22 cellular contexts compared by ENCODE assay signal in the genomic region with DNA sequence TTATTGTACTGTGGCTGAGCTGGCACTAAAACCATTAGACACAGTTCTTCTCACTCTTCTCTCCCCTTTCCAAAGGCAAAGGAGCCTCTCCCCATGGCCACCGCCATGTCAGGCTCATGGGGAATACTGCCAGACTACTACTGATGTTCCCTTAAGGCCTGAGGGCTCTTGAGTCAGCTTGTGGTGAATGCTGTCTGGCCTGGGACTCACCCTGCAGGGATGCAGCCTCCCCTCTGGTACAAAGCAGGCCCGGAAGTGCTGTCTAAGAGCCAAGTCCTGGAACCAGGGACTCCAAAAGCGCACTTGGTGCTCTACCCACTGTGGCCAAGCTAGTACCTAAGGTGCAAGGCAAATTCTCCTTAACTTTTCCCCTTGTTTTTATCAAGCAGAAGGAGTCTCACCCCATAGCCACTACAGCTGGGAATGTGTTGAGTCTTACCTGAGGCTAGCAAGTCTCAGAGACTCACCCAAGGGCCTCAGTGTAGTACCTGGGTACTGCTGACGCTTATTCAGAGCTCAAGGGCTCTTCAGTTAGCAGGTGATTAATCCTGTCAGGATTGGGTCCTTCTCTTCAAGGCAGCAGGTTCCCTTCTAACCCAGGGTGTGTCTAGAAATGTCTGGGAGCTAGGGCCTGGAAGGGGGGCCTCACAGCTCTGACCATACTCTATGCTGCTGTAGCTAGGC. TPM values are rescaled to one million over a fixed set of nuclear protein-coding genes. Genes with fewer than 3 reads are reported as not detected.
DNase-seq lines count a peak whose midpoint lies in the region; ATAC-seq and TF ChIP-seq lines count a peak whose summit lies in the region.
"Had no signal": no experiment of that assay in that cellular context is flagged by ENCODE, and none has a peak within 500 bp of the region (broad histone marks: within the 10 kb centered on the region; RNA-seq: fewer than 3 reads in every experiment).

No MANE protein-coding gene starts in this region.

- peaks cover 0 to 1% of the 10 kb centered on the region in 2 donors for H3K4me1 ChIP-seq in lung (ENCODE audit: control insufficient read depth in 2 of 2, insufficient read depth in 2 of 2, low read length in 2 of 2)
- H3K4me1 ChIP-seq: adrenal gland, esophagus muscularis mucosa, suprapubic skin had no signal

- H3K4me3 ChIP-seq in MG63: no peak overlapping the region
- H3K4me3 ChIP-seq in lung: no peak overlapping the region
- H3K4me3 ChIP-seq: adrenal gland, esophagus muscularis mucosa, suprapubic skin had no signal

- H3K9me3 Mint-ChIP-seq in WTC11: peaks cover 4% of the 10 kb centered on the region; the same call in 1 of the 2 replicates

- CTCF ChIA-PET in WTC11 (lab: Charles Lee): interaction anchor here (1.5 kb wide), 1 partner anchor 53 kb away, joined by 4 read pairs; no protein-coding TSS in a partner anchor

- peak; percentile 48 for DNase-seq in Daoy (ENCODE audit: low read depth)
- DNase-seq in MG63: peak; percentile 28
- no peak for DNase-seq in WTC11 (ENCODE audit: low spot score)
- DNase-seq in lung (ENCODE audit: low spot score): peak; percentile 39
- no peak for DNase-seq in COLO668 (lab: John Stamatoyannopoulos, UW; ENCODE audit: unreplicated experiment)
- DNase-seq in NCI-H1694 (lab: John Stamatoyannopoulos, UW): no peak
- no peak for DNase-seq in activated naive CD4-positive, alpha-beta T cell treated with anti-CD3 and anti-CD28 coated beads, Interleukin-2, amount 50 U/mL, for 16 hours
- DNase-seq: activated CD4-positive, alpha-beta T cell treated with anti-CD3 and anti-CD28 coated beads for 4 hours; activated effector memory CD4-positive, alpha-beta T cell treated with Interleukin-2 at 50 U/mL for 16 hours; adrenal gland; caudate nucleus; CD4-positive, alpha-beta memory T cell; H9; left colon; NCI-H1092 treated with DMSO at 0.1 percent for 48 hours; NCI-H2171; stimulated activated CD8-positive, alpha-beta memory T cell treated with anti-CD3 and anti-CD28 coated beads, Interleukin-4, amount 100 ng/mL, for 48 hours had no signal

- H3K36me3 Mint-ChIP-seq in WTC11: peaks cover 3% of the 10 kb centered on the region; the same call in 1 of the 2 replicates
- H3K36me3 Mint-ChIP-seq: CD4-positive, alpha-beta memory T cell had no signal

- no peak overlapping the region for H3K4me3 Mint-ChIP-seq in WTC11
- H3K4me3 Mint-ChIP-seq: CD4-positive, alpha-beta memory T cell; H9 had no signal

- ATAC-seq in WTC11: peak; percentile 20; the same call in 1 of the 2 replicates
- peak; percentile 78 for ATAC-seq in lung (ENCODE audit: insufficient read depth, low FRiP score)
- ATAC-seq in GM18858 (IDR thresholded peaks at IDR 0.05; ENCODE audit: unreplicated experiment): no peak
- ATAC-seq: left colon, SK-N-SH treated with all-trans-retinoic acid at 6 μM for 48 hours had no signal

- no peaks in the 10 kb centered on the region for H3K36me3 ChIP-seq in MG63
- no peaks in the 10 kb centered on the region for H3K36me3 ChIP-seq in lung (ENCODE audit: control insufficient read depth in 2 of 2, insufficient read depth in 2 of 2, low read length in 2 of 2)
- H3K36me3 ChIP-seq: adrenal gland, esophagus muscularis mucosa, suprapubic skin had no signal

- no peak for TF ChIP-seq CTCF in WTC11 (IDR thresholded peaks at IDR 0.05)
- no peak for TF ChIP-seq CTCF in lung (IDR thresholded peaks at IDR 0.05; ENCODE audit: control extremely low read depth, extremely low read depth)

- peak overlapping the region in 1 of 2 donors; percentile 63 for H3K27ac ChIP-seq in lung (ENCODE audit: low read depth in 1 of 2, low read length in 1 of 2)
- H3K27ac ChIP-seq: adrenal gland, esophagus muscularis mucosa, KMS-11, suprapubic skin had no signal

- WGBS in lung, 2 donors: 80 to 89% methylated on average over 4 of the region's 4 CpGs

- POLR2A ChIA-PET in WTC11 (lab: Charles Lee): no interaction called here

- H3K27me3 Mint-ChIP-seq in WTC11 (ENCODE audit: low read depth): no peaks in the 10 kb centered on the region; the same call in 1 of the 2 replicates
- H3K27me3 Mint-ChIP-seq: CD4-positive, alpha-beta memory T cell had no signal

- H3K9me3 ChIP-seq in MG63 (no peaks in the 10 kb centered on the region), lung (ENCODE audit: control insufficient read depth in 2 of 2, insufficient read depth in 1 of 2, low read length in 1 of 2) (no peaks in the 10 kb centered on the region)
- H3K9me3 ChIP-seq: adrenal gland, esophagus muscularis mucosa, suprapubic skin had no signal

- H3K4me1 Mint-ChIP-seq in WTC11: 0 out of 2 replicates have a peak, but pooled peaks cover 5% of the 10 kb centered on the region
- H3K4me1 Mint-ChIP-seq: CD4-positive, alpha-beta memory T cell; H9 had no signal

- H3K27ac Mint-ChIP-seq in WTC11: no peak overlapping the region
- H3K27ac Mint-ChIP-seq: CD4-positive, alpha-beta memory T cell; H9 had no signal

- peaks cover 5% of the 10 kb centered on the region; the same call in 1 of the 2 replicates for H3K27me3 ChIP-seq in MG63
- no peaks in the 10 kb centered on the region for H3K27me3 ChIP-seq in lung (ENCODE audit: control insufficient read depth, insufficient read depth)
- H3K27me3 ChIP-seq: adrenal gland, suprapubic skin had no signal

TF ChIP-seq in WTC11, 78 proteins besides CTCF, POLR2A, EP300 and RAD21:
- no peak for TF ChIP-seq SP1 (CRISPR knock-in tag; conservative IDR thresholded peaks at IDR 0.05)
- no peak for TF ChIP-seq JUN (CRISPR knock-in tag; IDR thresholded peaks at IDR 0.05)
- TF ChIP-seq ZNF138 (CRISPR knock-in tag; conservative IDR thresholded peaks at IDR 0.05): no peak
- no peak for TF ChIP-seq IRF2 (CRISPR knock-in tag; IDR thresholded peaks at IDR 0.05; ENCODE audit: borderline replicate concordance, low read depth)
- TF ChIP-seq ZNF532 (CRISPR knock-in tag; IDR thresholded peaks at IDR 0.05; ENCODE audit: borderline replicate concordance): no peak
TF ChIP-seq in WTC11: peak in this region for 0.

RNA-seq across cellular contexts. Expression of gene C5orf46, which starts 33.2 kb away (rescaled TPM):
- 2.6 TPM in 1 of 2 replicates, not detected in the other for total RNA-seq in Daoy (2014; rRNA removed; shearing (Covaris generic))
- 6.0 TPM in 1 of 2 replicates, not detected in the other for total RNA-seq in MG63 (2014; rRNA removed; shearing (Covaris generic); ENCODE audit: low replicate concordance)
- not detected in 3 replicates for total RNA-seq in WTC11 (2021)
- total RNA-seq in lung: not detected
- polyA plus RNA-seq in lung: not detected
- total RNA-seq: adrenal gland; CD4-positive, alpha-beta memory T cell; esophagus muscularis mucosa; H9; left colon had no signal
- polyA plus RNA-seq: adrenal gland; CD4-positive, alpha-beta memory T cell had no signal

Comparison
In these comparisons a context has a peak if more than half of its experiments do, and no peak if none do; other contexts are left out.
1. DNase-seq: peak in Daoy (single experiment), MG63 (single experiment) and lung (single experiment); none in WTC11 (single experiment), COLO668 (single experiment), NCI-H1694 (single experiment) and activated naive CD4-positive, alpha-beta T cell treated with anti-CD3 and anti-CD28 coated beads, Interleukin-2, amount 50 U/mL, for 16 hours (single experiment).